ENCODE assay signal across 1 cellular context in genomic region chr19:49142866-49143335, GRCh38.
A peak's percentile ranks its signal among the peaks of the same experiment; 100 is the strongest.
TF ChIP-seq lines count a peak whose summit lies in the region.

No MANE protein-coding gene starts in this region.

TF ChIP-seq in HEK293, 187 proteins besides CTCF, POLR2A, EP300 and RAD21 (continued from another document and continues in another):
- TF ChIP-seq ZNF518A (tag by site-specific recombination; conservative IDR thresholded peaks at IDR 0.05; ENCODE audit: low read depth) (no peak), ZSCAN16 (tag by site-specific recombination; IDR thresholded peaks at IDR 0.05) (no peak), ELK4 (IDR thresholded peaks at IDR 0.05; ENCODE audit: borderline replicate concordance, low read depth, low read length) (no peak), ZNF530 (tag by site-specific recombination; IDR thresholded peaks at IDR 0.05; ENCODE audit: low read depth) (no peak), ZNF223 (tag by site-specific recombination; IDR thresholded peaks at IDR 0.05) (no peak), GLIS1 (tag by site-specific recombination; IDR thresholded peaks at IDR 0.05) (peak; percentile 63), ZNF302 (tag by site-specific recombination; IDR thresholded peaks at IDR 0.05; ENCODE audit: low read depth) (no peak), ZNF311 (tag by site-specific recombination; IDR thresholded peaks at IDR 0.05; ENCODE audit: borderline replicate concordance) (no peak), ZNF510 (tag by site-specific recombination; IDR thresholded peaks at IDR 0.05; ENCODE audit: insufficient replicate concordance) (no peak), FEZF1 (tag by site-specific recombination; IDR thresholded peaks at IDR 0.05) (no peak), ZNF354C (tag by site-specific recombination; IDR thresholded peaks at IDR 0.05; ENCODE audit: borderline replicate concordance, low read depth) (no peak), SCRT1 (tag by site-specific recombination; IDR thresholded peaks at IDR 0.05; ENCODE audit: borderline replicate concordance) (no peak), SCRT2 (tag by site-specific recombination; IDR thresholded peaks at IDR 0.05) (no peak), ZNF585B (tag by site-specific recombination; IDR thresholded peaks at IDR 0.05) (no peak), ZNF623 (tag by site-specific recombination; IDR thresholded peaks at IDR 0.05) (no peak), ZNF266 (tag by site-specific recombination; IDR thresholded peaks at IDR 0.05; ENCODE audit: low read depth) (no peak), ZNF140 (tag by site-specific recombination; IDR thresholded peaks at IDR 0.05) (no peak), ZNF596 (tag by site-specific recombination; IDR thresholded peaks at IDR 0.05) (no peak), ZNF280D (tag by site-specific recombination; IDR thresholded peaks at IDR 0.05) (no peak), ZNF777 (tag by site-specific recombination; IDR thresholded peaks at IDR 0.05; ENCODE audit: borderline replicate concordance) (no peak), ZNF76 (tag by site-specific recombination; IDR thresholded peaks at IDR 0.05; ENCODE audit: borderline replicate concordance, low read depth) (no peak), ZNF658 (tag by site-specific recombination; IDR thresholded peaks at IDR 0.05) (no peak), SP3 (tag by site-specific recombination; IDR thresholded peaks at IDR 0.05) (peak; percentile 22; the same call in 1 of the 2 replicates), HOXA7 (CRISPR knock-in tag; IDR thresholded peaks at IDR 0.05; ENCODE audit: borderline replicate concordance) (no peak), ZBTB8A (tag by site-specific recombination; IDR thresholded peaks at IDR 0.05) (no peak), PATZ1 (tag by site-specific recombination; IDR thresholded peaks at IDR 0.05) (peak; percentile 59), ZNF157 (tag by site-specific recombination; IDR thresholded peaks at IDR 0.05) (no peak), ZNF239 (tag by site-specific recombination; IDR thresholded peaks at IDR 0.05) (no peak), ZBTB17 (tag by site-specific recombination; IDR thresholded peaks at IDR 0.05) (peak; percentile 46; the same call in 1 of the 2 replicates), GLIS2 (tag by site-specific recombination; IDR thresholded peaks at IDR 0.05) (peak; percentile 91), ZNF37A (tag by site-specific recombination; IDR thresholded peaks at IDR 0.05) (no peak), ZNF48 (tag by site-specific recombination; IDR thresholded peaks at IDR 0.05) (no peak), ZBTB26 (tag by site-specific recombination; optimal IDR thresholded peaks at IDR 0.05) (no peak), ZNF335 (tag by site-specific recombination; conservative IDR thresholded peaks at IDR 0.05) (no peak), RBAK (tag by site-specific recombination; IDR thresholded peaks at IDR 0.05) (no peak), PRDM10 (tag by site-specific recombination; IDR thresholded peaks at IDR 0.05) (peak; percentile 81; the same call in 1 of the 2 replicates), ZNF18 (tag by site-specific recombination; IDR thresholded peaks at IDR 0.05) (no peak), SP7 (tag by site-specific recombination; IDR thresholded peaks at IDR 0.05) (no peak), ZNF600 (tag by site-specific recombination; IDR thresholded peaks at IDR 0.05) (no peak), ZNF514 (tag by site-specific recombination; IDR thresholded peaks at IDR 0.05) (no peak), OSR2 (tag by site-specific recombination; IDR thresholded peaks at IDR 0.05) (no peak), ZNF16 (tag by site-specific recombination; IDR thresholded peaks at IDR 0.05; ENCODE audit: low read depth) (no peak), ZFHX2 (tag by site-specific recombination; conservative IDR thresholded peaks at IDR 0.05) (no peak), ZNF670 (tag by site-specific recombination; IDR thresholded peaks at IDR 0.05; ENCODE audit: low read depth) (no peak), ZNF362 (tag by site-specific recombination; IDR thresholded peaks at IDR 0.05) (no peak), ZNF341 (tag by site-specific recombination; IDR thresholded peaks at IDR 0.05; ENCODE audit: low read depth) (peak; percentile 34), ZNF24 (tag by site-specific recombination; IDR thresholded peaks at IDR 0.05) (no peak), BCL11A (tag by site-specific recombination; IDR thresholded peaks at IDR 0.05; ENCODE audit: low read depth) (no peak)
